In the genomic region with DNA sequence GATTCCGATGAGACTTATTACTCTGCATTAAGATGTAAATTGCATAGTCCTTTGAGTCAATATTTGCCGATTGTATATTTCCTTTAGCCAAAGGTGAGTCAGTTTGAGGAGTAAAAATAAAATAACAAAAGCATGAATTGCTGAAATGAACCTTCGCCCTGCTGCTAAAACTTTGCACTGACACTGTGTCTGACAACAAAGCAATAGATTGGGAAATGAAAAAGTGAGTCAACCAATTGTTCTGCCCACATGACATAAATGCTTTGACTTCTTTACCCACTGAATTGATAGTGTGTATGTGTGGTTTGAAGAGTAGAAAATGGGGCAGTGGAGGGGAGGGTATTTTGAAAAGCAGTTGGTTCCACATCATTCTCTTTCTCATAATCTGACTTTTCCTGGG, we compare ENCODE assay signal across 27 cellular contexts.
DNase-seq lines count a peak whose midpoint lies in the region; ATAC-seq, FAIRE-seq and TF ChIP-seq lines count a peak whose summit lies in the region.
"Had no signal": no experiment of that assay in that cellular context is flagged by ENCODE, and none has a peak within 500 bp of the region (broad histone marks: within the 10 kb centered on the region; RNA-seq: fewer than 3 reads in every experiment).

No MANE protein-coding gene starts in this region.

- no peak for TF ChIP-seq CTCF in bronchial epithelial cell (IDR thresholded peaks at IDR 0.05; ENCODE audit: insufficient read depth, low read length, severe bottlenecking)

- no peak overlapping the region for H3K4me3 ChIP-seq in bronchial epithelial cell (ENCODE audit: low read depth, low read length)
- H3K4me3 ChIP-seq: colonic mucosa, K562, MG63, SK-N-MC, skin epidermis, thoracic aorta had no signal

- no peak for FAIRE-seq in bronchial epithelial cell (lab: Jason Lieb, UNC)
- FAIRE-seq: D721Med, K562, urothelium cell line had no signal

- no peaks in the 10 kb centered on the region for H3K27me3 ChIP-seq in bronchial epithelial cell (ENCODE audit: control insufficient read depth, insufficient read depth, low read length)
- H3K27me3 ChIP-seq: colonic mucosa, MG63 had no signal

- intact Hi-C loops in posterior cingulate gyrus (cut with DNase I): no loop called here

- DNase-seq in DMS53 (lab: John Stamatoyannopoulos, UW) (peak; percentile 1), DMS53 treated with DMSO at 0.1 percent for 48 hours (lab: John Stamatoyannopoulos, UW; ENCODE audit: unreplicated experiment) (no peak), A172 (ENCODE audit: low spot score) (peak; percentile 17), MV-4-11 (lab: John Stamatoyannopoulos, UW) (peak; percentile 32), bronchial epithelial cell (ENCODE audit: low read depth) (peak; percentile 66), posterior cingulate gyrus (no peak), foreskin melanocyte (no peak)
- DNase-seq: activated CD4-positive, alpha-beta memory T cell treated with anti-CD3 and anti-CD28 coated beads, Interleukin-2, amount 10 ng/mL, durations not matched to agents 7 days and 5 days; activated CD4-positive, CD25-positive, alpha-beta regulatory T cell treated with anti-CD3 and anti-CD28 coated beads, Interleukin-2, amount 50 U/mL, for 72 hours; amygdala; CD4-positive, CD25-positive, alpha-beta regulatory T cell; colonic mucosa; effector CD4-positive, alpha-beta T cell; MG63; NCI-H1417; NCI-H2029; NCI-H524 treated with DMSO at 0.1 percent for 48 hours; nephron progenitor cell; PC-3; stimulated activated naive CD4-positive, alpha-beta T cell had no signal

- H3K36me3 ChIP-seq in bronchial epithelial cell (ENCODE audit: control insufficient read depth, insufficient read depth, low read length): no peaks in the 10 kb centered on the region
- H3K36me3 ChIP-seq: colonic mucosa, MG63, thoracic aorta had no signal

- ATAC-seq in HG03442 (IDR thresholded peaks at IDR 0.05; ENCODE audit: unreplicated experiment): no peak
- ATAC-seq: K562, PC-3 had no signal

Comparison
In these comparisons a context has a peak if more than half of its experiments do, and no peak if none do; other contexts are left out.
1. DNase-seq: peak in DMS53 (single experiment), A172 (single experiment), MV-4-11 (single experiment) and bronchial epithelial cell (single experiment); none in DMS53 treated with DMSO at 0.1 percent for 48 hours (single experiment), posterior cingulate gyrus (0 of 10) and foreskin melanocyte (single experiment).